14 cellular contexts compared by ENCODE assay signal in genomic region chr12:51437471-51437870, GRCh38. TPM values are rescaled to one million over a fixed set of nuclear protein-coding genes. Genes with fewer than 3 reads are reported as not detected.
DNase-seq lines count a peak whose midpoint lies in the region; ATAC-seq and TF ChIP-seq lines count a peak whose summit lies in the region.
"Had no signal": no experiment of that assay in that cellular context is flagged by ENCODE, and none has a peak within 500 bp of the region (broad histone marks: within the 10 kb centered on the region; RNA-seq: fewer than 3 reads in every experiment).

No MANE protein-coding gene starts in this region.

- no peaks in the 10 kb centered on the region for H3K27me3 ChIP-seq in Loucy (ENCODE audit: insufficient read depth, low read length, poor library complexity, severe bottlenecking)
- H3K27me3 ChIP-seq: BLaER1 had no signal

- no peaks in the 10 kb centered on the region for H3K9me3 ChIP-seq in Loucy (ENCODE audit: insufficient read depth, low read depth, low read length)
- H3K9me3 ChIP-seq: BLaER1, Caco-2 had no signal

- no peaks in the 10 kb centered on the region; the same call in 1 of the 2 replicates for H3F3A ChIP-seq in Loucy (ENCODE audit: low read depth)

- H3K27ac Mint-ChIP-seq in HFFc6: no peak overlapping the region

- DNase-seq in NCI-H2081 (lab: John Stamatoyannopoulos, UW) (peak; percentile 12 to 61), NCI-H2081 treated with DMSO at 0.1 percent for 48 hours (lab: John Stamatoyannopoulos, UW) (no peak), dermis blood vessel endothelial cell (peak; percentile 73), lung microvascular endothelial cell (ENCODE audit: low read depth in 2 of 2) (peak; percentile 49 to 54), AG08395 (ENCODE audit: low spot score) (no peak), HFFc6 (no peak)
- DNase-seq: AML-193; Caco-2; CD8-positive, alpha-beta memory T cell; HCEC 1CT had no signal

- H3K4me1 ChIP-seq in Loucy (ENCODE audit: insufficient read depth, low read length, poor library complexity, severe bottlenecking): peaks cover 32% of the 10 kb centered on the region

- no peaks in the 10 kb centered on the region for H3K9me3 Mint-ChIP-seq in HFFc6
- H3K9me3 Mint-ChIP-seq: CD8-positive, alpha-beta memory T cell had no signal

- H3K4me3 Mint-ChIP-seq in HFFc6: no peak overlapping the region
- H3K4me3 Mint-ChIP-seq: CD8-positive, alpha-beta memory T cell had no signal

- no peaks in the 10 kb centered on the region for H4K20me1 ChIP-seq in Loucy (ENCODE audit: insufficient read depth, low read length, poor library complexity, severe bottlenecking)
- H4K20me1 ChIP-seq: BLaER1 had no signal

- H3K27me3 Mint-ChIP-seq in HFFc6 (ENCODE audit: insufficient read depth): peaks cover 1% of the 10 kb centered on the region; the same call in 1 of the 2 replicates
- H3K27me3 Mint-ChIP-seq: CD8-positive, alpha-beta memory T cell had no signal

- H3K9me2 ChIP-seq in Loucy (replicated peaks; ENCODE audit: low read depth, low read length): no peaks in the 10 kb centered on the region

- H3K4me3 ChIP-seq in Loucy (ENCODE audit: low read length, poor library complexity, severe bottlenecking): peak overlapping the region; percentile 50
- H3K4me3 ChIP-seq: BLaER1, GM12878 had no signal

- H3K9ac ChIP-seq in Loucy (ENCODE audit: low read depth, low read length, poor library complexity, severe bottlenecking): no peak overlapping the region
- H3K9ac ChIP-seq: BLaER1 had no signal

- peak overlapping the region; percentile 59 for H2AFZ ChIP-seq in Loucy (ENCODE audit: low read length)

- peaks cover 21% of the 10 kb centered on the region for H3K4me1 Mint-ChIP-seq in HFFc6 (ENCODE audit: low read depth)

- peaks cover 6% of the 10 kb centered on the region; the same call in 1 of the 2 replicates for H3K36me3 ChIP-seq in Loucy (ENCODE audit: insufficient read depth, low read length)
- H3K36me3 ChIP-seq: BLaER1 had no signal

- H3K36me3 Mint-ChIP-seq in HFFc6 (ENCODE audit: low read depth): no peaks in the 10 kb centered on the region
- H3K36me3 Mint-ChIP-seq: CD8-positive, alpha-beta memory T cell had no signal

- ATAC-seq in HG02571 (IDR thresholded peaks at IDR 0.05; ENCODE audit: unreplicated experiment): no peak
- ATAC-seq: GM12878 had no signal

- TF ChIP-seq CTCF in Loucy (conservative IDR thresholded peaks at IDR 0.05; ENCODE audit: low read length) (no peak), HFFc6 (IDR thresholded peaks at IDR 0.05) (no peak)

- H3K79me2 ChIP-seq in Loucy (ENCODE audit: insufficient read depth, low read length): peaks cover 55% of the 10 kb centered on the region

- H3K4me2 ChIP-seq in Loucy (ENCODE audit: low read depth, low read length, poor library complexity, severe bottlenecking): peak overlapping the region; percentile 43
- H3K4me2 ChIP-seq: BLaER1 had no signal

RNA-seq across cellular contexts. Expression of gene SLC4A8, which starts 12.8 kb away (rescaled TPM):
- total RNA-seq in dermis blood vessel endothelial cell (1.3 and 1.7 TPM in 2 replicates), lung microvascular endothelial cell (0.60 and 1.1 TPM in 2 replicates)
- total RNA-seq in HFFc6 (2021; fragmentation: NEBNext Ultra II Directional; extraction: Animal tissue kit (Norgen Biotek cat#: 25700)): 10 to 100 TPM; 10.2 to 21.9 (median 14.4) TPM

RNA-seq across cellular contexts. Expression of gene GALNT6, which starts 46.3 kb away (rescaled TPM):
- total RNA-seq in dermis blood vessel endothelial cell: 19.9 and 38.8 TPM in 2 replicates
- total RNA-seq in lung microvascular endothelial cell: 8.5 and 27.7 TPM in 2 replicates
- 10 to 100 TPM; 68.2 to 93.9 (median 71.7) TPM for total RNA-seq in HFFc6 (2021; fragmentation: NEBNext Ultra II Directional; extraction: Animal tissue kit (Norgen Biotek cat#: 25700))

Comparison
In these comparisons a context has a peak if more than half of its experiments do, and no peak if none do; other contexts are left out.
1. DNase-seq: peak in NCI-H2081 (2 of 2), dermis blood vessel endothelial cell (single experiment) and lung microvascular endothelial cell (2 of 2); none in NCI-H2081 treated with DMSO at 0.1 percent for 48 hours (single experiment), AG08395 (single experiment) and HFFc6 (single experiment).